In genomic region chr21:39663742-39664492, GRCh38 we compare ENCODE assay signal across 17 cellular contexts. TPM values are rescaled to one million over a fixed set of nuclear protein-coding genes. Genes with fewer than 3 reads are reported as not detected.
"Had no signal": no experiment of that assay in that cellular context is flagged by ENCODE, and none has a peak within 500 bp of the region (broad histone marks: within the 10 kb centered on the region; RNA-seq: fewer than 3 reads in every experiment).

No MANE protein-coding gene starts in this region.

- DNase-seq: activated CD8-positive, alpha-beta memory T cell treated with anti-CD3 and anti-CD28 coated beads, Interleukin-2, amount 50 U/mL, for 4 hours; activated naive CD4-positive, alpha-beta T cell; activated naive CD8-positive, alpha-beta T cell treated with anti-CD3 and anti-CD28 coated beads for 36 hours; activated T-cell treated with anti-CD3 and anti-CD28 coated beads, Interleukin-2, amount 50 U/mL, for 24 hours; esophagus squamous epithelium; gastrocnemius medialis; hippocampal formation; left ventricle myocardium superior; occipital lobe; retina; stimulated activated CD4-positive, alpha-beta T cell treated with anti-CD3 and anti-CD28 coated beads, Interleukin-4, amount 100 ng/mL, for 1 hour; stimulated activated naive CD8-positive, alpha-beta T cell treated with anti-CD3 and anti-CD28 coated beads, Interleukin-15, Interleukin-2, amounts not matched to agents 100 U/mL and 50 U/mL, for 24 hours had no signal

- H3K36me3 ChIP-seq: esophagus squamous epithelium, gastrocnemius medialis, spleen had no signal

- H3K27ac ChIP-seq: esophagus squamous epithelium, gastrocnemius medialis, spleen had no signal

- H3K9me3 ChIP-seq: esophagus squamous epithelium, gastrocnemius medialis, spleen had no signal

- H3K27ac Mint-ChIP-seq: activated naive CD8-positive, alpha-beta T cell treated with anti-CD3 and anti-CD28 coated beads for 36 hours; activated T-cell treated with anti-CD3 and anti-CD28 coated beads, Interleukin-2, amount 50 U/mL, for 24 hours; activated T-helper 2 cell treated with anti-CD3 and anti-CD28 coated beads, Interferon-gamma antibody, Interleukin-2, Interleukin-4, amounts not matched to agents 10 μg/mL and 5 μg/mL and 100 μg/mL, durations not matched to agents 14 hours and 24 hours and 36 hours; progenitor cell of endocrine pancreas; T-helper 2 cell treated with Interferon-gamma antibody and Interleukin-4, amounts not matched to agents 5 μg/mL and 100 μg/mL, for 36 hours had no signal

- H3K4me3 Mint-ChIP-seq: activated naive CD8-positive, alpha-beta T cell treated with anti-CD3 and anti-CD28 coated beads for 36 hours; activated T-cell treated with anti-CD3 and anti-CD28 coated beads, Interleukin-2, amount 50 U/mL, for 24 hours; central memory CD8-positive, alpha-beta T cell; T-helper 2 cell treated with Interferon-gamma antibody and Interleukin-4, amounts not matched to agents 5 μg/mL and 100 μg/mL, for 36 hours had no signal

- H3K4me1 Mint-ChIP-seq: activated naive CD8-positive, alpha-beta T cell treated with anti-CD3 and anti-CD28 coated beads for 36 hours; central memory CD8-positive, alpha-beta T cell had no signal

- H3K36me3 Mint-ChIP-seq: activated naive CD8-positive, alpha-beta T cell treated with anti-CD3 and anti-CD28 coated beads for 36 hours had no signal

- H3K4me3 ChIP-seq: esophagus squamous epithelium, gastrocnemius medialis, spleen had no signal

- H3K4me1 ChIP-seq: gastrocnemius medialis had no signal

- H3K27me3 ChIP-seq: gastrocnemius medialis had no signal

- ATAC-seq: gastrocnemius medialis; left ventricle myocardium superior; stimulated activated naive CD8-positive, alpha-beta T cell treated with anti-CD3 and anti-CD28 coated beads, Interleukin-15, Interleukin-2, amounts not matched to agents 100 U/mL and 50 U/mL, for 24 hours had no signal

- H3K9me3 Mint-ChIP-seq: activated naive CD8-positive, alpha-beta T cell treated with anti-CD3 and anti-CD28 coated beads for 36 hours; activated T-cell treated with anti-CD3 and anti-CD28 coated beads, Interleukin-2, amount 50 U/mL, for 24 hours; activated T-helper 2 cell treated with anti-CD3 and anti-CD28 coated beads, Interferon-gamma antibody, Interleukin-2, Interleukin-4, amounts not matched to agents 10 μg/mL and 5 μg/mL and 100 μg/mL, durations not matched to agents 14 hours and 24 hours and 36 hours; T-helper 2 cell treated with Interferon-gamma antibody and Interleukin-4, amounts not matched to agents 5 μg/mL and 100 μg/mL, for 36 hours had no signal

RNA-seq across cellular contexts. Expression of gene B3GALT5, which starts 51.2 kb away (rescaled TPM):
- total RNA-seq: activated naive CD8-positive, alpha-beta T cell treated with anti-CD3 and anti-CD28 coated beads for 36 hours; activated T-helper 2 cell treated with anti-CD3 and anti-CD28 coated beads, Interferon-gamma antibody, Interleukin-2, Interleukin-4, amounts not matched to agents 10 μg/mL and 5 μg/mL and 100 μg/mL, durations not matched to agents 14 hours and 24 hours and 36 hours had no signal
